In genomic region chr17:7561028-7561575, GRCh38 we compare ENCODE assay signal across 1 cellular context.
TF ChIP-seq lines count a peak whose summit lies in the region.

No MANE protein-coding gene starts in this region.

TF ChIP-seq in GM12878, 131 proteins besides CTCF, POLR2A, EP300 and RAD21:
- TF ChIP-seq SIN3A (IDR thresholded peaks at IDR 0.05; ENCODE audit: low read depth, low read length), result peak; percentile 62; the same call in 1 of the 2 replicates
- TF ChIP-seq MAX (IDR thresholded peaks at IDR 0.05; ENCODE audit: low read depth, low read length), result peak; percentile 9; the same call in 1 of the 2 replicates
- 0 out of 2 replicates have a peak, but pooled peaks have one; percentile 12 for TF ChIP-seq SREBF2 (IDR thresholded peaks at IDR 0.05; ENCODE audit: low read length)
- TF ChIP-seq CREB1 (IDR thresholded peaks at IDR 0.05; ENCODE audit: low read depth), result no peak
- TF ChIP-seq NBN (IDR thresholded peaks at IDR 0.05), result peak; percentile 82; the same call in 1 of the 2 replicates
- TF ChIP-seq RELB (IDR thresholded peaks at IDR 0.05; ENCODE audit: low read depth), result peak; percentile 46
- TF ChIP-seq TCF3 (IDR thresholded peaks at IDR 0.05; ENCODE audit: borderline replicate concordance, insufficient read depth, low read depth, low read length), result no peak
- no peak for TF ChIP-seq PAX8 (IDR thresholded peaks at IDR 0.05)
- 0 out of 2 replicates have a peak, but pooled peaks have one; percentile 31 for TF ChIP-seq MLLT1 (IDR thresholded peaks at IDR 0.05)
- no peak for TF ChIP-seq MEF2A (IDR thresholded peaks at IDR 0.05; ENCODE audit: insufficient read depth, low read depth, low read length)
- peak; percentile 37; the same call in 1 of the 2 replicates for TF ChIP-seq CREM (IDR thresholded peaks at IDR 0.05; ENCODE audit: low read depth)
- peak; percentile 97 for TF ChIP-seq HDGF (IDR thresholded peaks at IDR 0.05)
- TF ChIP-seq SMAD1 (IDR thresholded peaks at IDR 0.05; ENCODE audit: low read depth, partially characterized antibody), result peak; percentile 17
- no peak for TF ChIP-seq ATF2 (IDR thresholded peaks at IDR 0.05; ENCODE audit: low read length)
- peak; percentile 74 for TF ChIP-seq YY1 (IDR thresholded peaks at IDR 0.05; ENCODE audit: low read depth, low read length)
- peak; percentile 58; the same call in 1 of the 2 replicates for TF ChIP-seq MXI1 (IDR thresholded peaks at IDR 0.05; ENCODE audit: low read depth, low read length)
- peak; percentile 72; the same call in 1 of the 2 replicates for TF ChIP-seq BACH1 (IDR thresholded peaks at IDR 0.05; ENCODE audit: borderline replicate concordance)
- TF ChIP-seq SMC3 (IDR thresholded peaks at IDR 0.05; ENCODE audit: borderline replicate concordance, low read length), result peak; percentile 76
- 0 out of 2 replicates have a peak, but pooled peaks have one; percentile 16 for TF ChIP-seq TCF12 (IDR thresholded peaks at IDR 0.05; ENCODE audit: low read depth, low read length)
- TF ChIP-seq RELA (IDR thresholded peaks at IDR 0.05; ENCODE audit: borderline replicate concordance, partially characterized antibody), result peak; percentile 37
- peak in 1 of 2 experiments; percentile 28; a peak in 1 of 4 replicates for TF ChIP-seq BHLHE40 (IDR thresholded peaks at IDR 0.05; ENCODE audit: borderline replicate concordance in 1 of 2, low read depth in 2 of 2, low read length in 1 of 2)
- peak; percentile 2; the same call in 1 of the 2 replicates for TF ChIP-seq GATAD2B (conservative IDR thresholded peaks at IDR 0.05; ENCODE audit: low read depth)
- TF ChIP-seq ZSCAN29 (IDR thresholded peaks at IDR 0.05), result peak; percentile 74
- no peak for TF ChIP-seq E4F1 (IDR thresholded peaks at IDR 0.05; ENCODE audit: borderline replicate concordance, partially characterized antibody)
